1 cellular context compared by ENCODE assay signal in the genomic region with DNA sequence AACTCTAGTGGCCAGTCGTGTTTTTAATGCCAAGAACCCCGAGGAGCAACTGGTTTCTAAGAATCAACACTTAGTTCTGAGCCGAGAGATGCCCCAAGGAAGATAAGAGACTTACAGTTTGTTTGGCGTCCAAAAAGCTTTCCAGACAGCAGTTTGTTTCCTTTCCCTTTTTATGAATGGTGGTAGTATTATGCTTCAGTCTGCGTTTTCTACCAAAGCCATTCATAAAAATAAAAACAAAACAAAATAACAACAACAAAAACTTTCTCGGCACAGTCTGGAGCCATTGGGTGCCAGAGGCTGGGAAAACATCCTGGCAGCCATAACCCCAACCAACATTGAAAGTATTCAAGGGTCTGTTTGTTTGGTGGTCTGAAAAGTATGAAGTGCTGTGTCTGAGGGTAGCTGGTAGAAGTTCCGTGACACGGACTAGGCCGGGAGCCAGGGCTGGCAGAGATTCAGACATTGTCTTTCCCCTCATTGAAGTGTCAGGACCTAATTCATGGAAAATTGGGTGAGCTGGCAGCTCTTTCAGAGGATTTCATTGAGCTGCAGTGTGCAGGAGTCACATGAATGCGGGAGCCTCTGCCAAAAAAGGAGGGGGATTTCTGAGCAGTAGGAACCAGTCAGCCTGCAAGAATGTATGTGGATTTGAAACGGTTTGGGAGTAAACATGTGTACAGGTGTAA.
TF ChIP-seq lines count a peak whose summit lies in the region.

No MANE protein-coding gene starts in this region.

TF ChIP-seq in SK-N-SH, 30 proteins besides CTCF, POLR2A, EP300 and RAD21 (continued from another document):
- TF ChIP-seq, protein P1, sequence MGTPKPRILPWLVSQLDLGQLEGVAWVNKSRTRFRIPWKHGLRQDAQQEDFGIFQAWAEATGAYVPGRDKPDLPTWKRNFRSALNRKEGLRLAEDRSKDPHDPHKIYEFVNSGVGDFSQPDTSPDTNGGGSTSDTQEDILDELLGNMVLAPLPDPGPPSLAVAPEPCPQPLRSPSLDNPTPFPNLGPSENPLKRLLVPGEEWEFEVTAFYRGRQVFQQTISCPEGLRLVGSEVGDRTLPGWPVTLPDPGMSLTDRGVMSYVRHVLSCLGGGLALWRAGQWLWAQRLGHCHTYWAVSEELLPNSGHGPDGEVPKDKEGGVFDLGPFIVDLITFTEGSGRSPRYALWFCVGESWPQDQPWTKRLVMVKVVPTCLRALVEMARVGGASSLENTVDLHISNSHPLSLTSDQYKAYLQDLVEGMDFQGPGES (IDR thresholded peaks at IDR 0.05; ENCODE audit: low read depth, low read length), result no peak
- TF ChIP-seq EZH2phosphoT487 (IDR thresholded peaks at IDR 0.05; ENCODE audit: borderline replicate concordance, low read depth), result no peak
- TF ChIP-seq, protein P2, sequence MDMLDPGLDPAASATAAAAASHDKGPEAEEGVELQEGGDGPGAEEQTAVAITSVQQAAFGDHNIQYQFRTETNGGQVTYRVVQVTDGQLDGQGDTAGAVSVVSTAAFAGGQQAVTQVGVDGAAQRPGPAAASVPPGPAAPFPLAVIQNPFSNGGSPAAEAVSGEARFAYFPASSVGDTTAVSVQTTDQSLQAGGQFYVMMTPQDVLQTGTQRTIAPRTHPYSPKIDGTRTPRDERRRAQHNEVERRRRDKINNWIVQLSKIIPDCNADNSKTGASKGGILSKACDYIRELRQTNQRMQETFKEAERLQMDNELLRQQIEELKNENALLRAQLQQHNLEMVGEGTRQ (IDR thresholded peaks at IDR 0.05; ENCODE audit: borderline replicate concordance, low read depth, low read length), result no peak
- TF ChIP-seq YY1 (IDR thresholded peaks at IDR 0.05; ENCODE audit: low read depth), result no peak
- TF ChIP-seq ELF1 (IDR thresholded peaks at IDR 0.05), result 0 out of 2 replicates have a peak, but pooled peaks have one; percentile 11
- TF ChIP-seq, protein P3, sequence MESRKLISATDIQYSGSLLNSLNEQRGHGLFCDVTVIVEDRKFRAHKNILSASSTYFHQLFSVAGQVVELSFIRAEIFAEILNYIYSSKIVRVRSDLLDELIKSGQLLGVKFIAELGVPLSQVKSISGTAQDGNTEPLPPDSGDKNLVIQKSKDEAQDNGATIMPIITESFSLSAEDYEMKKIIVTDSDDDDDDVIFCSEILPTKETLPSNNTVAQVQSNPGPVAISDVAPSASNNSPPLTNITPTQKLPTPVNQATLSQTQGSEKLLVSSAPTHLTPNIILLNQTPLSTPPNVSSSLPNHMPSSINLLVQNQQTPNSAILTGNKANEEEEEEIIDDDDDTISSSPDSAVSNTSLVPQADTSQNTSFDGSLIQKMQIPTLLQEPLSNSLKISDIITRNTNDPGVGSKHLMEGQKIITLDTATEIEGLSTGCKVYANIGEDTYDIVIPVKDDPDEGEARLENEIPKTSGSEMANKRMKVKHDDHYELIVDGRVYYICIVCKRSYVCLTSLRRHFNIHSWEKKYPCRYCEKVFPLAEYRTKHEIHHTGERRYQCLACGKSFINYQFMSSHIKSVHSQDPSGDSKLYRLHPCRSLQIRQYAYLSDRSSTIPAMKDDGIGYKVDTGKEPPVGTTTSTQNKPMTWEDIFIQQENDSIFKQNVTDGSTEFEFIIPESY (IDR thresholded peaks at IDR 0.05; ENCODE audit: borderline replicate concordance, low read depth), result peak; percentile 69; the same call in 1 of the 2 replicates
- peak; percentile 60; the same call in 1 of the 2 replicates for TF ChIP-seq FOXM1 (IDR thresholded peaks at IDR 0.05; ENCODE audit: low read depth)
TF ChIP-seq in SK-N-SH: peak in this region for 17.
